ENCODE assay signal across 1 cellular context in genomic region chr12:44154128-44154527, GRCh38.
TF ChIP-seq lines count a peak whose summit lies in the region.

No MANE protein-coding gene starts in this region.

TF ChIP-seq in HEK293, 187 proteins besides CTCF, POLR2A, EP300 and RAD21 (continued from another document):
- TF ChIP-seq ZNF645 (tag by site-specific recombination; IDR thresholded peaks at IDR 0.05) (no peak), ZBTB21 (tag by site-specific recombination; IDR thresholded peaks at IDR 0.05) (no peak), ZNF155 (tag by site-specific recombination; IDR thresholded peaks at IDR 0.05) (no peak), ZNF501 (tag by site-specific recombination; IDR thresholded peaks at IDR 0.05) (no peak), OSR2 (tag by site-specific recombination; IDR thresholded peaks at IDR 0.05) (peak; percentile 57), ZNF211 (tag by site-specific recombination; IDR thresholded peaks at IDR 0.05; ENCODE audit: low read depth) (no peak), SALL2 (tag by site-specific recombination; IDR thresholded peaks at IDR 0.05; ENCODE audit: borderline replicate concordance) (no peak), ZNF221 (tag by site-specific recombination; IDR thresholded peaks at IDR 0.05; ENCODE audit: borderline replicate concordance) (no peak), ZNF843 (tag by site-specific recombination; IDR thresholded peaks at IDR 0.05) (no peak; the same call in 1 of the 2 replicates), ZNF175 (tag by site-specific recombination; IDR thresholded peaks at IDR 0.05) (no peak), KLF8 (tag by site-specific recombination; IDR thresholded peaks at IDR 0.05) (no peak), ZFP69B (tag by site-specific recombination; IDR thresholded peaks at IDR 0.05) (no peak), ZNF10 (tag by site-specific recombination; IDR thresholded peaks at IDR 0.05) (no peak), ZSCAN4 (tag by site-specific recombination; IDR thresholded peaks at IDR 0.05) (no peak), ZNF18 (tag by site-specific recombination; IDR thresholded peaks at IDR 0.05) (no peak), ZNF623 (tag by site-specific recombination; IDR thresholded peaks at IDR 0.05) (no peak), BCL11B (tag by site-specific recombination; IDR thresholded peaks at IDR 0.05; ENCODE audit: low read depth) (no peak), ZNF157 (tag by site-specific recombination; IDR thresholded peaks at IDR 0.05) (no peak), INSM2 (tag by site-specific recombination; IDR thresholded peaks at IDR 0.05) (no peak), TCF7L2 (IDR thresholded peaks at IDR 0.05; ENCODE audit: borderline replicate concordance, low read depth, low read length) (no peak), ZNF704 (tag by site-specific recombination; IDR thresholded peaks at IDR 0.05) (no peak), ZFP41 (tag by site-specific recombination; IDR thresholded peaks at IDR 0.05; ENCODE audit: borderline replicate concordance) (no peak), TSHZ1 (tag by site-specific recombination; IDR thresholded peaks at IDR 0.05; ENCODE audit: borderline replicate concordance) (no peak), MEIS1 (CRISPR knock-in tag; IDR thresholded peaks at IDR 0.05; ENCODE audit: borderline replicate concordance) (no peak), ZNF600 (tag by site-specific recombination; IDR thresholded peaks at IDR 0.05) (0 out of 2 replicates have a peak, but pooled peaks have one; percentile 31), ZNF302 (tag by site-specific recombination; IDR thresholded peaks at IDR 0.05; ENCODE audit: low read depth) (no peak), ZNF596 (tag by site-specific recombination; IDR thresholded peaks at IDR 0.05) (0 out of 2 replicates have a peak, but pooled peaks have one; percentile 20), SCRT1 (tag by site-specific recombination; IDR thresholded peaks at IDR 0.05; ENCODE audit: borderline replicate concordance) (peak; percentile 49; the same call in 1 of the 2 replicates), SP3 (tag by site-specific recombination; IDR thresholded peaks at IDR 0.05) (no peak)
- TF ChIP-seq, protein P1, sequence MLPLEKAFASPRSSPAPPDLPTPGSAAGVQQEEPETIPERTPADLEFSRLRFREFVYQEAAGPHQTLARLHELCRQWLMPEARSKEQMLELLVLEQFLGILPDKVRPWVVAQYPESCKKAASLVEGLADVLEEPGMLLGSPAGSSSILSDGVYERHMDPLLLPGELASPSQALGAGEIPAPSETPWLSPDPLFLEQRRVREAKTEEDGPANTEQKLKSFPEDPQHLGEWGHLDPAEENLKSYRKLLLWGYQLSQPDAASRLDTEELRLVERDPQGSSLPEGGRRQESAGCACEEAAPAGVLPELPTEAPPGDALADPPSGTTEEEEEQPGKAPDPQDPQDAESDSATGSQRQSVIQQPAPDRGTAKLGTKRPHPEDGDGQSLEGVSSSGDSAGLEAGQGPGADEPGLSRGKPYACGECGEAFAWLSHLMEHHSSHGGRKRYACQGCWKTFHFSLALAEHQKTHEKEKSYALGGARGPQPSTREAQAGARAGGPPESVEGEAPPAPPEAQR (tag by site-specific recombination; IDR thresholded peaks at IDR 0.05): no peak
- TF ChIP-seq, protein P2, sequence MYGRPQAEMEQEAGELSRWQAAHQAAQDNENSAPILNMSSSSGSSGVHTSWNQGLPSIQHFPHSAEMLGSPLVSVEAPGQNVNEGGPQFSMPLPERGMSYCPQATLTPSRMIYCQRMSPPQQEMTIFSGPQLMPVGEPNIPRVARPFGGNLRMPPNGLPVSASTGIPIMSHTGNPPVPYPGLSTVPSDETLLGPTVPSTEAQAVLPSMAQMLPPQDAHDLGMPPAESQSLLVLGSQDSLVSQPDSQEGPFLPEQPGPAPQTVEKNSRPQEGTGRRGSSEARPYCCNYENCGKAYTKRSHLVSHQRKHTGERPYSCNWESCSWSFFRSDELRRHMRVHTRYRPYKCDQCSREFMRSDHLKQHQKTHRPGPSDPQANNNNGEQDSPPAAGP (tag by site-specific recombination; IDR thresholded peaks at IDR 0.05): no peak
- TF ChIP-seq, protein P3, sequence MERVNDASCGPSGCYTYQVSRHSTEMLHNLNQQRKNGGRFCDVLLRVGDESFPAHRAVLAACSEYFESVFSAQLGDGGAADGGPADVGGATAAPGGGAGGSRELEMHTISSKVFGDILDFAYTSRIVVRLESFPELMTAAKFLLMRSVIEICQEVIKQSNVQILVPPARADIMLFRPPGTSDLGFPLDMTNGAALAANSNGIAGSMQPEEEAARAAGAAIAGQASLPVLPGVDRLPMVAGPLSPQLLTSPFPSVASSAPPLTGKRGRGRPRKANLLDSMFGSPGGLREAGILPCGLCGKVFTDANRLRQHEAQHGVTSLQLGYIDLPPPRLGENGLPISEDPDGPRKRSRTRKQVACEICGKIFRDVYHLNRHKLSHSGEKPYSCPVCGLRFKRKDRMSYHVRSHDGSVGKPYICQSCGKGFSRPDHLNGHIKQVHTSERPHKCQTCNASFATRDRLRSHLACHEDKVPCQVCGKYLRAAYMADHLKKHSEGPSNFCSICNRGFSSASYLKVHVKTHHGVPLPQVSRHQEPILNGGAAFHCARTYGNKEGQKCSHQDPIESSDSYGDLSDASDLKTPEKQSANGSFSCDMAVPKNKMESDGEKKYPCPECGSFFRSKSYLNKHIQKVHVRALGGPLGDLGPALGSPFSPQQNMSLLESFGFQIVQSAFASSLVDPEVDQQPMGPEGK (tag by site-specific recombination; IDR thresholded peaks at IDR 0.05): no peak
- TF ChIP-seq, protein P4, sequence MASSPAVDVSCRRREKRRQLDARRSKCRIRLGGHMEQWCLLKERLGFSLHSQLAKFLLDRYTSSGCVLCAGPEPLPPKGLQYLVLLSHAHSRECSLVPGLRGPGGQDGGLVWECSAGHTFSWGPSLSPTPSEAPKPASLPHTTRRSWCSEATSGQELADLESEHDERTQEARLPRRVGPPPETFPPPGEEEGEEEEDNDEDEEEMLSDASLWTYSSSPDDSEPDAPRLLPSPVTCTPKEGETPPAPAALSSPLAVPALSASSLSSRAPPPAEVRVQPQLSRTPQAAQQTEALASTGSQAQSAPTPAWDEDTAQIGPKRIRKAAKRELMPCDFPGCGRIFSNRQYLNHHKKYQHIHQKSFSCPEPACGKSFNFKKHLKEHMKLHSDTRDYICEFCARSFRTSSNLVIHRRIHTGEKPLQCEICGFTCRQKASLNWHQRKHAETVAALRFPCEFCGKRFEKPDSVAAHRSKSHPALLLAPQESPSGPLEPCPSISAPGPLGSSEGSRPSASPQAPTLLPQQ (tag by site-specific recombination; IDR thresholded peaks at IDR 0.05): no peak
